ENCODE assay signal across 8 cellular contexts in the genomic region with DNA sequence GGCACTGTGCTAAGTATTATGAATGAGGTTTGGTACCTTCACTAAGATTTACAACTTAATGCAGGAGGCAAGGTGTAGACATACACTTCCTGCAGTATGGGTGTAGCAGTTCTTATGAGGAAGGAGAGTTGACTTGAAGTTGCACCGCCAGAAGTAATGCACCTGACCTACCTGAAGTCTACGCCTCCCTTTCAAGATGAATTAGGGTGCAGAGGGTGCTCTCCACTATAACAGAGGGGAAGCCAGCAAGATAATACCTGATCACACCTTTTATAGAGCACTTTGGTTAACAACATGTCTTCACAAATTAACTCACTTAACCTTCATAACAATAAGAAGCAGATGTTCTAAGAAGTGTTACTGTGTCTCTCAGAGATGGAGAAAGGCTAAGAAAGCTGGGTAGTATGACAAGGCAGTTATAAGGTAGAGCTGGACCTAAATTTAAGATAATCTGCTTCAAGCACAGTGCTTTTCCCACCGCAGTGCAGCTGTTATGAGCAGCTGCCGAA. TPM values are rescaled to one million over a fixed set of nuclear protein-coding genes. Genes with fewer than 3 reads are reported as not detected.
DNase-seq lines count a peak whose midpoint lies in the region; ATAC-seq and TF ChIP-seq lines count a peak whose summit lies in the region.

No MANE protein-coding gene starts in this region.

- no peaks in the 10 kb centered on the region for H3K9me3 ChIP-seq in A673 (ENCODE audit: low read depth, low read length, poor library complexity, severe bottlenecking)
- H3K9me3 ChIP-seq in breast epithelium: no peaks in the 10 kb centered on the region
- H3K9me3 ChIP-seq in mucosa of rectum (ENCODE audit: control insufficient read depth in 2 of 2, low read length in 2 of 2): no peaks in the 10 kb centered on the region

- POLR2A ChIA-PET in A673 (lab: Charles Lee; ENCODE audit: low non-redundant PET): no interaction called here

- no peaks in the 10 kb centered on the region for H3K36me3 ChIP-seq in A673 (ENCODE audit: insufficient read depth, low read length, poor library complexity, severe bottlenecking)
- H3K36me3 ChIP-seq in breast epithelium: no peaks in the 10 kb centered on the region
- no peaks in the 10 kb centered on the region for H3K36me3 ChIP-seq in mucosa of rectum (ENCODE audit: control insufficient read depth in 2 of 2, insufficient read depth in 2 of 2, low read length in 2 of 2)

- no peak for TF ChIP-seq CTCF in A673 (conservative IDR thresholded peaks at IDR 0.05; ENCODE audit: low read depth, low read length)
- TF ChIP-seq CTCF in breast epithelium (IDR thresholded peaks at IDR 0.05): no peak

- H3K9ac ChIP-seq in mucosa of rectum (ENCODE audit: low read depth in 1 of 2, low read length in 2 of 2): peak overlapping the region; percentile 34 to 93

- no TSS peak for BruUV-seq in A673 (replicated peaks; lab: Mats Ljungman, UMichigan)

- H3K4me3 ChIP-seq in A673 (ENCODE audit: low read depth, low read length, poor library complexity, severe bottlenecking) (peak overlapping the region; percentile 70), breast epithelium (peak overlapping the region; percentile 71 to 86 (median 79)), mucosa of rectum (ENCODE audit: low read length in 2 of 2) (peak overlapping the region; percentile 94 to 99)

- H3K4me1 ChIP-seq in A673 (ENCODE audit: insufficient read depth, low read length, poor library complexity, severe bottlenecking) (peaks cover 3% of the 10 kb centered on the region), breast epithelium (peaks cover 0 to 11% of the 10 kb centered on the region in 2 donors), mucosa of rectum (ENCODE audit: control insufficient read depth in 2 of 2, insufficient read depth in 2 of 2, low read length in 2 of 2) (peaks cover 11 to 19% of the 10 kb centered on the region in 2 donors)

- no peak for TF ChIP-seq POLR2A in breast epithelium (IDR thresholded peaks at IDR 0.05)

- intact Hi-C loops in A673 (cut with micrococcal nuclease; ENCODE audit: unreplicated experiment): no loop called here
- intact Hi-C loops in breast epithelium (cut with DNase I; ENCODE audit: low total_unique reads): no loop called here

- ATAC-seq in HG02840 (IDR thresholded peaks at IDR 0.05; ENCODE audit: low FRiP score, unreplicated experiment) (peak; percentile 0), HG03354 (IDR thresholded peaks at IDR 0.05; ENCODE audit: poor library complexity, severe bottlenecking, unreplicated experiment) (no peak)

- CTCF ChIA-PET in A673 (lab: Charles Lee): no interaction called here

- H3K27ac ChIP-seq in A673 (ENCODE audit: low read depth, low read length, poor library complexity, severe bottlenecking): peak overlapping the region; percentile 1
- peak overlapping the region; percentile 96 to 98 for H3K27ac ChIP-seq in breast epithelium
- peak overlapping the region; percentile 92 for H3K27ac ChIP-seq in mucosa of rectum (ENCODE audit: low read depth in 2 of 2, low read length in 2 of 2)

- DNase-seq in A673 (ENCODE audit: low spot score): no peak
- DNase-seq in breast epithelium (ENCODE audit: low spot score in 2 of 2): no peak
- no peak for DNase-seq in globus pallidus (ENCODE audit: low spot score)
- DNase-seq in NCI-H2107 treated with DMSO at 0.1 percent for 48 hours (lab: John Stamatoyannopoulos, UW; ENCODE audit: unreplicated experiment): no peak
- no peak for DNase-seq in NCI-H748 (lab: John Stamatoyannopoulos, UW; ENCODE audit: unreplicated experiment)

- H3K27me3 ChIP-seq in A673 (replicated peaks; ENCODE audit: insufficient read depth, low read depth, low read length, poor library complexity) (no peaks in the 10 kb centered on the region), breast epithelium (no peaks in the 10 kb centered on the region), mucosa of rectum (ENCODE audit: control insufficient read depth in 2 of 2, insufficient read depth in 2 of 2, low read length in 2 of 2) (no peaks in the 10 kb centered on the region)

RNA-seq across cellular contexts. Expression of a gene that starts 0.6 kb away (rescaled TPM):
- 95.5 and 110 TPM in 2 replicates for total RNA-seq in A673 (2021)
- total RNA-seq in breast epithelium: 10 to 100 TPM; 40.3 to 68.6 (median 43.4) TPM

Comparison
In these comparisons a context has a peak if more than half of its experiments do, and no peak if none do; other contexts are left out.
1. H3K27ac ChIP-seq: peak in every context shown above with its lines; median percentile 97 in breast epithelium; 92 in mucosa of rectum; 1 in A673.